ENCODE assay signal across 6 cellular contexts in the genomic region with DNA sequence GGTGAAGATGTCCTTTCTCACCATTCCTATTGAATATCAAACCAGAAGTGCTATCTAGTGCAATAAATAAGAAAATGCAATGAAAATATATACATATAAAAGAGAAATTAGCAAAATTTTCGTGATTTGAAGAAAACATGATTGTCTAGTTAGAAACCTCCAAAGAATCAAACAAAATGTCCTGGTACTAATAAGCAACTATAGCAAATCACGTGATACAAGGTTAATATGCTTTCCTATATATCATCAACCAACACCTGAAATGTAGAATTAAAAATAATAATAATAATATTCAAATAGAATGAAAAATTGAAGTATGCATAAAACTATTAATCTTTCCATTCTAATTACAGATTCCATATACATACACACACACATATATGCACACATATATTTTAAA.
"Had no signal": no experiment of that assay in that cellular context is flagged by ENCODE, and none has a peak within 500 bp of the region (broad histone marks: within the 10 kb centered on the region; RNA-seq: fewer than 3 reads in every experiment).

No MANE protein-coding gene starts in this region.

- FAIRE-seq: HTR-8/SVneo had no signal

- DNase-seq: IMR-90, KBM-7, KG1 had no signal

- H3K27ac ChIP-seq: HL-60, KMS-11 had no signal

- H3K4me2 ChIP-seq: KMS-11 had no signal

- H3K9ac ChIP-seq: KMS-11 had no signal
